23 cellular contexts compared by ENCODE assay signal in the genomic region with DNA sequence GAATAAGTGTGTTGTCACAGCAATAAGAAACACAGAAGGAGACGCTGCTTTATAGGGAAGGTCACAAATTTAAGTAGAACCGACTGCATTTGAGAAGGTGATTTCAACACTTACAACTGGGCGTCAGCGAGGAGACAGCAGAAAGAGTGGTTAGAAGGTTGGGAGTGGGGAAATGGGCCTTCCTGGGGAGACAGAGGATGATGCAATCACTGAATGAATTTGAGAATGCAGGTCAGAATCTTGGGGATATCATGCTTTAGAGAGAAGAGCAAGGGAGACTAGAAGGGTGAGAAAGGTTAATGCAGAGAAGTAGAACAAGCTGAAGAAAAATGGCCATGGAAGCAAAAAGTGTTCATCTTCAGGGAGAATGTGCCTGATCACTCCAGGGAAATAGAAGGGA.
"Had no signal": no experiment of that assay in that cellular context is flagged by ENCODE, and none has a peak within 500 bp of the region (broad histone marks: within the 10 kb centered on the region; RNA-seq: fewer than 3 reads in every experiment).

No MANE protein-coding gene starts in this region.

- H3K4me3 ChIP-seq: MG63 had no signal

- H3K4me3 Mint-ChIP-seq: T-cell; T-helper 1 cell treated with Interleukin-12 subunit alpha and Interleukin-12 subunit beta and Interleukin-4 antibody, amounts not matched to agents 30 μg/mL and 1 μg/mL, for 36 hours had no signal

- H3K36me3 Mint-ChIP-seq: T-cell had no signal

- H3K9me3 ChIP-seq: MG63 had no signal

- H3K27ac ChIP-seq: HL-60, RWPE1 had no signal

- H3K27me3 Mint-ChIP-seq: T-cell had no signal

- H3K36me3 ChIP-seq: MG63 had no signal

- H3K4me1 Mint-ChIP-seq: T-cell had no signal

- DNase-seq: Karpas-422, KG1, MG63, NCI-H1048, NCI-H1105 treated with DMSO at 0.1 percent for 48 hours, NCI-H1417 treated with DMSO at 0.1 percent for 48 hours, NCI-H146, NCI-H1694 treated with DMSO at 0.1 percent for 48 hours, NCI-H1930, NCI-H2081, NCI-H2107, NCI-H2227 treated with DMSO at 0.1 percent for 48 hours, NCI-H446, NCI-H510A, NCI-H524 treated with DMSO at 0.1 percent for 48 hours, NCI-H69, NCI-H774, SHP77, SW 1271, T-cell had no signal

- H3K27ac Mint-ChIP-seq: T-cell; T-helper 1 cell treated with Interleukin-12 subunit alpha and Interleukin-12 subunit beta and Interleukin-4 antibody, amounts not matched to agents 30 μg/mL and 1 μg/mL, for 36 hours had no signal
